ENCODE assay signal across 34 cellular contexts in the genomic region with DNA sequence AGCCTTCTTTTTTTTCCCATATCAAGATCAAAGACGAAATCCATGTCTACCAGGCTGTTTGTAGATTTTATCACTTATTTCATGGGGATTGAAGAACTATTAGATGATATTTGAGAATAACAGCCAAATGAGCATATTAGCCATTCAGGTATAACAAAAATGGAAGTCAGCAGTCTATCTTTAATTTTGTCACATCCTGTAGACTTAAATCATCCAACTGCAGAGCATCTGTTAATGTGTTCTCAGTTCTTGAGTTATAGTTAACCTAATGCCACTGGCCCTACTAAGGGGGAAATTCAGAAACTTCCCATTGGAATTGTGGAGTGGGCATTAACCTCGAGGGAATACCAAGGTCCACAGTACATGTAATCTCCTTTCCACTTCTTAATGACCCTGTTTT.
"Had no signal": no experiment of that assay in that cellular context is flagged by ENCODE, and none has a peak within 500 bp of the region (broad histone marks: within the 10 kb centered on the region; RNA-seq: fewer than 3 reads in every experiment).

No MANE protein-coding gene starts in this region.

- DNase-seq: Karpas-422, Kasumi-1, MG63, MM.1S, MV-4-11, NCI-H1048, NCI-H1092, NCI-H1092 treated with DMSO at 0.1 percent for 48 hours, NCI-H1105, NCI-H1105 treated with DMSO at 0.1 percent for 48 hours, NCI-H1417, NCI-H1417 treated with DMSO at 0.1 percent for 48 hours, NCI-H1436, NCI-H1436 treated with DMSO at 0.1 percent for 48 hours, NCI-H146, NCI-H1694, NCI-H1694 treated with DMSO at 0.1 percent for 48 hours, NCI-H187, NCI-H187 treated with DMSO at 0.1 percent for 48 hours, NCI-H1930, NCI-H2029, NCI-H2029 treated with DMSO at 0.1 percent for 48 hours, NCI-H2081, NCI-H2081 treated with DMSO at 0.1 percent for 48 hours, NCI-H2107, NCI-H2171, NCI-H2171 treated with DMSO at 0.1 percent for 48 hours, NCI-H2227 treated with DMSO at 0.1 percent for 48 hours, NCI-H226, NCI-H345, NCI-H446, NCI-H446 treated with DMSO at 0.1 percent for 48 hours, NCI-H510A, NCI-H510A treated with DMSO at 0.1 percent for 48 hours had no signal

- H3K27me3 ChIP-seq: MG63 had no signal

- H3K9me3 ChIP-seq: MG63 had no signal

- H3K4me3 ChIP-seq: MG63 had no signal

- H3K36me3 ChIP-seq: MG63 had no signal
